In the genomic region with DNA sequence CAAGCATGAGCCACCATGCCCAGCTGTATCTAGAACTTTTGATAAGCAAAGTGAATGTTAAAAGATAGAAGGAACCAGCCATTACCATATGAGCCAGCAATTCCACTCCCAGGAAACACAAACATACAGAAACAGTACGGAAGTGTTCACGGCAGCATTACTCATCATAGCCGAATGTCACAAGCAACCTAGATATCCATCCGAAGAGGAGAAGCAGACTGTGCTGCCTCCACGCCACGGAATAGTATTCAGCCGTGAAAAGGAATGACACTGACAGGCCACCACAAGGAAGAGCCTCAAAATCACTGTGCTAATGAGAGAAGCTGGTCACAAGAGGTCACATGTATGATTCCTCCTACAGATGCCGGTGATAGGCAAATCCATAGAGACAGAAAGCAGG, we compare ENCODE assay signal across 15 cellular contexts. TPM values are rescaled to one million over a fixed set of nuclear protein-coding genes. Genes with fewer than 3 reads are reported as not detected.
DNase-seq lines count a peak whose midpoint lies in the region; ATAC-seq and TF ChIP-seq lines count a peak whose summit lies in the region.
"Had no signal": no experiment of that assay in that cellular context is flagged by ENCODE, and none has a peak within 500 bp of the region (broad histone marks: within the 10 kb centered on the region; RNA-seq: fewer than 3 reads in every experiment).

No MANE protein-coding gene starts in this region.

- TF ChIP-seq POLR2A in erythroblast (IDR thresholded peaks at IDR 0.05; ENCODE audit: low read length), result no peak

- H3K27me3 Mint-ChIP-seq in osteocyte (ENCODE audit: unreplicated experiment), result no peaks in the 10 kb centered on the region

- DNase-seq in H4 (ENCODE audit: low spot score) (peak; percentile 60), OCI-M1 (lab: John Stamatoyannopoulos, UW) (peak; percentile 53), erythroblast (lab: John Stamatoyannopoulos, UW) (peak; percentile 33 to 61), osteocyte (ENCODE audit: extremely low spot score, unreplicated experiment) (no peak), NCI-H1048 (lab: John Stamatoyannopoulos, UW) (no peak), psoas muscle (no peak)
- DNase-seq: anterior cingulate cortex; DMS153; left cardiac atrium; NCI-H226; posterior cingulate gyrus; stimulated activated CD4-positive, alpha-beta T cell treated with anti-CD3 and anti-CD28 coated beads, Interleukin-2, amount 100 ng/mL, for 48 hours; substantia nigra had no signal

- no peaks in the 10 kb centered on the region for H3K36me3 Mint-ChIP-seq in osteocyte (ENCODE audit: unreplicated experiment)

- peak overlapping the region; percentile 57 for H3K27ac Mint-ChIP-seq in osteocyte (ENCODE audit: unreplicated experiment)

- H3K4me3 ChIP-seq in psoas muscle, result no peak overlapping the region

- no peak for ATAC-seq in HG02588 (IDR thresholded peaks at IDR 0.05; ENCODE audit: unreplicated experiment)
- ATAC-seq in GM18861 (IDR thresholded peaks at IDR 0.05; ENCODE audit: unreplicated experiment), result no peak
- ATAC-seq in psoas muscle, result no peak

- H3K4me1 Mint-ChIP-seq in osteocyte (ENCODE audit: unreplicated experiment), result peaks cover 26% of the 10 kb centered on the region

- no peak overlapping the region for H3K4me3 Mint-ChIP-seq in osteocyte (ENCODE audit: unreplicated experiment)

- WGBS in psoas muscle, 3 donors, result 58 to 69% (median 65%) methylated on average over 8 of the region's 8 CpGs

- peaks cover 13% of the 10 kb centered on the region for H3K4me1 ChIP-seq in psoas muscle

- no peaks in the 10 kb centered on the region for H3K9me3 ChIP-seq in psoas muscle

- no peaks in the 10 kb centered on the region for H3K36me3 ChIP-seq in psoas muscle (ENCODE audit: insufficient read depth in 1 of 2, low read depth in 1 of 2)

- H3K9me3 Mint-ChIP-seq in osteocyte (ENCODE audit: unreplicated experiment), result no peaks in the 10 kb centered on the region

- peaks cover 0 to 21% (median 0%) of the 10 kb centered on the region in 3 donors for H3K27me3 ChIP-seq in psoas muscle (ENCODE audit: insufficient read depth in 3 of 3, low read length in 2 of 3)

- H3K27ac ChIP-seq in psoas muscle, result no peak overlapping the region

- intact Hi-C loops in psoas muscle (cut with DNase I), result loop anchor here in 1 of 2 donors (5.0 kb wide), 1 partner anchor 42 kb away; a partner anchor contains a TSS

- TF ChIP-seq CTCF in osteocyte (IDR thresholded peaks at IDR 0.05) (no peak), psoas muscle (IDR thresholded peaks at IDR 0.05) (no peak)

RNA-seq across cellular contexts. Expression of a gene that starts 17.6 kb away (rescaled TPM):
- total RNA-seq in H4 (2014; rRNA removed; shearing (Covaris generic)), result 0.80 and 1.1 TPM in 2 replicates
- total RNA-seq in osteocyte (9.4 and 10.9 TPM in 2 replicates), psoas muscle (1 to 10 TPM; 1.4 to 2.2 (median 1.8) TPM)
- under 1 TPM; 0.53 to 0.65 (median 0.56) TPM for polyA plus RNA-seq in psoas muscle

RNA-seq across cellular contexts. Expression of a gene that starts 39.6 kb away (rescaled TPM):
- total RNA-seq in H4 (2014; rRNA removed; shearing (Covaris generic)), result 8.6 and 17.1 TPM in 2 replicates
- total RNA-seq in osteocyte (30.6 and 30.7 TPM in 2 replicates), psoas muscle (10 to 100 TPM in 3 of 4 donors, 1 to 10 TPM in 1; 9.7 to 22.1 (median 17.3) TPM)
- 10 to 100 TPM; 10.4 to 17.4 (median 12.8) TPM for polyA plus RNA-seq in psoas muscle

Comparison
In these comparisons a context has a peak if more than half of its experiments do, and no peak if none do; other contexts are left out.
1. DNase-seq: peak in H4 (single experiment), OCI-M1 (single experiment) and erythroblast (2 of 2); none in osteocyte (single experiment), NCI-H1048 (single experiment) and psoas muscle (0 of 2).